Comparison of ENCODE assay signal across 28 cellular contexts in genomic region chr1:171179323-171180227, GRCh38. TPM values are rescaled to one million over a fixed set of nuclear protein-coding genes. Genes with fewer than 3 reads are reported as not detected.
A peak's percentile ranks its signal among the peaks of the same experiment; 100 is the strongest.
DNase-seq lines count a peak whose midpoint lies in the region; ATAC-seq lines count a peak whose summit lies in the region.
"Had no signal": no experiment of that assay in that cellular context is flagged by ENCODE, and none has a peak within 500 bp of the region (broad histone marks: within the 10 kb centered on the region; RNA-seq: fewer than 3 reads in every experiment).

No MANE protein-coding gene starts in this region.

- no peak overlapping the region for H4K8ac ChIP-seq in mesendoderm (ENCODE audit: low read depth, low read length)

- no peak overlapping the region for H4K5ac ChIP-seq in mesendoderm (ENCODE audit: low read length)

- no peak overlapping the region for H3K18ac ChIP-seq in mesendoderm (ENCODE audit: low read length)

- H3K23ac ChIP-seq in mesendoderm (ENCODE audit: low read length): no peak overlapping the region

- no peaks in the 10 kb centered on the region for H3K9me3 ChIP-seq in adipocyte (ENCODE audit: control insufficient read depth, low read length)
- H3K9me3 ChIP-seq: BLaER1, SJCRH30 had no signal

- 100% methylated on average over 1 of the region's 5 CpGs for WGBS in mesendoderm (ENCODE audit: extremely low coverage, insufficient coverage, low lambda C conversion rate)

- no peaks in the 10 kb centered on the region for H3K79me1 ChIP-seq in mesendoderm (ENCODE audit: low read length)

- H3K36me3 ChIP-seq in adipocyte (ENCODE audit: control insufficient read depth, insufficient read depth, low read length, severe bottlenecking) (no peaks in the 10 kb centered on the region), mesendoderm (ENCODE audit: control insufficient read depth, insufficient read depth, low read length) (no peaks in the 10 kb centered on the region)
- H3K36me3 ChIP-seq: BLaER1, SJCRH30 had no signal

- H3K27me3 ChIP-seq in adipocyte (replicated peaks; ENCODE audit: control insufficient read depth, insufficient read depth, low read length) (no peaks in the 10 kb centered on the region), mesendoderm (ENCODE audit: insufficient read depth, low read length, poor library complexity) (no peaks in the 10 kb centered on the region)
- H3K27me3 ChIP-seq: BLaER1, SJCRH30 had no signal

- no peak overlapping the region for H3K27ac ChIP-seq in mesendoderm (ENCODE audit: low read depth, low read length)
- H3K27ac ChIP-seq in substantia nigra (ENCODE audit: low read depth, low read length, poor library complexity, severe bottlenecking): no peak overlapping the region
- H3K27ac ChIP-seq: BLaER1, KMS-11, SJCRH30 had no signal

- H3K79me2 ChIP-seq in mesendoderm (ENCODE audit: control insufficient read depth, insufficient read depth, low read length): no peaks in the 10 kb centered on the region

- H3K4me1 ChIP-seq in adipocyte (ENCODE audit: control insufficient read depth, insufficient read depth, low read length): peaks cover 1% of the 10 kb centered on the region
- peaks cover 2% of the 10 kb centered on the region for H3K4me1 ChIP-seq in mesendoderm (ENCODE audit: control insufficient read depth, low read depth, low read length)
- H3K4me1 ChIP-seq: SJCRH30 had no signal

- DNase-seq in D341Med (ENCODE audit: low spot score) (peak; percentile 78), NCI-H524 treated with DMSO at 0.1 percent for 48 hours (lab: John Stamatoyannopoulos, UW) (peak; percentile 13), adipocyte (ENCODE audit: low read depth) (peak; percentile 46), mesendoderm (peak; percentile 42), AG08396 (ENCODE audit: low spot score) (no peak), substantia nigra (lab: John Stamatoyannopoulos, UW) (no peak), kidney tubule cell (ENCODE audit: low spot score) (no peak)
- DNase-seq: 8988T; CD4-positive, alpha-beta T cell; EL; GDM1; GOT3; HCEC 1CT; MM.1S; NCI-H1048; NCI-H1417; NCI-H1694 treated with DMSO at 0.1 percent for 48 hours; NCI-H2081; NCI-H226; NCI-H510A treated with DMSO at 0.1 percent for 48 hours; NCI-H748 treated with DMSO at 0.1 percent for 48 hours; NK-92 treated with Interleukin-12 subunit alpha and Interleukin-12 subunit beta, amount 100 ng/mL, for 24 hours; PC-3; SJCRH30 had no signal

- H2BK5ac ChIP-seq in mesendoderm (ENCODE audit: low read length): no peak overlapping the region

- H3K56ac ChIP-seq in mesendoderm (ENCODE audit: low read length): no peak overlapping the region

- H3K4me3 ChIP-seq in adipocyte (ENCODE audit: low read length) (no peak overlapping the region), mesendoderm (ENCODE audit: low read length) (no peak overlapping the region)
- H3K4me3 ChIP-seq: BLaER1, SJCRH30 had no signal

- H3K9ac ChIP-seq in adipocyte (ENCODE audit: low read length) (no peak overlapping the region), mesendoderm (ENCODE audit: low read length) (no peak overlapping the region)
- H3K9ac ChIP-seq: BLaER1, KMS-11 had no signal

- ATAC-seq in HG02973 (IDR thresholded peaks at IDR 0.05; ENCODE audit: unreplicated experiment): no peak
- ATAC-seq: PC-3 had no signal

- H3K4ac ChIP-seq in mesendoderm (ENCODE audit: low read depth, low read length): no peak overlapping the region

- no peak overlapping the region for H2BK120ac ChIP-seq in mesendoderm (ENCODE audit: low read depth, low read length)

- H3K4me2 ChIP-seq in mesendoderm (ENCODE audit: low read length): no peak overlapping the region
- H3K4me2 ChIP-seq: BLaER1, KMS-11 had no signal

- H2BK15ac ChIP-seq in mesendoderm (replicated peaks; ENCODE audit: low read depth): no peak overlapping the region

- no peak overlapping the region for H2AK5ac ChIP-seq in mesendoderm (ENCODE audit: low read length)

RNA-seq across cellular contexts. Expression of gene FMO2, which starts 5.5 kb away (rescaled TPM):
- polyA plus RNA-seq in mesendoderm (2013, experiment 1 of 2): 0.04 TPM
- polyA plus RNA-seq in mesendoderm (2013, experiment 2 of 2): 0.01 TPM
- polyA plus RNA-seq: IgD-negative memory B cell had no signal

Comparison
In these comparisons a context has a peak if more than half of its experiments do, and no peak if none do; other contexts are left out.
1. DNase-seq: peak in D341Med (single experiment), NCI-H524 treated with DMSO at 0.1 percent for 48 hours (single experiment), adipocyte (single experiment) and mesendoderm (single experiment); none in AG08396 (single experiment), substantia nigra (0 of 49) and kidney tubule cell (single experiment).